Comparison of ENCODE assay signal across 15 cellular contexts in the genomic region with DNA sequence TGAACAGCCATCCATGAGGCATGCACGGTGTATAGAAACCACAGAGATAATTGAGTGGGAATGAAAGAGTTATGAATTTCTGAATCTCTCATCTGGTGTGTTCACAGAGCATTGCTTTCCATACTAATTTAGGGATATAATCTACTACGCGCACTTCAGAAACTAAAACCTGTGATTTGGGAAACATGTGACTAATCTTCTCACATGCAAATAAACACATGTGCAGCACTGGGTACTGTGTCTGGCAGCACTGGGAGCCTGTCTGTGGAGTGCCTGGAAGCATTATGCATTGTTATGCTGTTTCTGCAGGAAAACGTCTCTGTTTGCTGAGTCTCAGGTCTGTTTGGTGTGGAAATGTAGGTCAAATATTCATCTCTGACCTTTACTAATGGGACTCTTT.
DNase-seq lines count a peak whose midpoint lies in the region; ATAC-seq and TF ChIP-seq lines count a peak whose summit lies in the region.
"Had no signal": no experiment of that assay in that cellular context is flagged by ENCODE, and none has a peak within 500 bp of the region (broad histone marks: within the 10 kb centered on the region; RNA-seq: fewer than 3 reads in every experiment).

No MANE protein-coding gene starts in this region.

- H3K9ac ChIP-seq in neural cell (ENCODE audit: low read length), result no peak overlapping the region

- H2AFZ ChIP-seq in neural cell (ENCODE audit: low read depth, low read length), result no peak overlapping the region

- no peak overlapping the region for H3K27ac Mint-ChIP-seq in activated naive CD4-positive, alpha-beta T cell treated with anti-CD3 and anti-CD28 coated beads, Interleukin-2, amount 50 U/mL, for 72 hours
- H3K27ac Mint-ChIP-seq: CD8-positive, alpha-beta T cell; H9 had no signal

- no peaks in the 10 kb centered on the region for H3K36me3 ChIP-seq in neural cell (ENCODE audit: insufficient read depth, low read length)
- H3K36me3 ChIP-seq: BE2C had no signal

- no peak overlapping the region for H3K4me3 ChIP-seq in neural cell (ENCODE audit: low read length)
- H3K4me3 ChIP-seq: A549 had no signal

- H3K9me3 ChIP-seq in neural cell (ENCODE audit: low read length), result no peaks in the 10 kb centered on the region
- H3K9me3 ChIP-seq: A549, BE2C had no signal

- H3K79me2 ChIP-seq in neural cell (replicated peaks; ENCODE audit: insufficient read depth, low read length), result no peaks in the 10 kb centered on the region

- H3K9me2 ChIP-seq in neural cell (ENCODE audit: insufficient read depth, low read length), result no peaks in the 10 kb centered on the region

- H3K4me2 ChIP-seq in neural cell (ENCODE audit: low read length), result no peak overlapping the region
- H3K4me2 ChIP-seq: A549 had no signal

- H3F3A ChIP-seq in neural cell (ENCODE audit: insufficient read depth, low read length, poor library complexity, severe bottlenecking), result peaks cover 3% of the 10 kb centered on the region

- H3K36me3 Mint-ChIP-seq in activated naive CD4-positive, alpha-beta T cell treated with anti-CD3 and anti-CD28 coated beads, Interleukin-2, amount 50 U/mL, for 72 hours, result no peaks in the 10 kb centered on the region
- H3K36me3 Mint-ChIP-seq: CD8-positive, alpha-beta T cell had no signal

- peak; percentile 64 for DNase-seq in DMS79 treated with DMSO at 0.1 percent for 48 hours (lab: John Stamatoyannopoulos, UW)
- DNase-seq in NCI-H1417 (lab: John Stamatoyannopoulos, UW), result peak; percentile 10 to 66 (median 47)
- peak; percentile 26 for DNase-seq in NCI-H69 (lab: John Stamatoyannopoulos, UW)
- DNase-seq in activated naive CD4-positive, alpha-beta T cell treated with anti-CD3 and anti-CD28 coated beads, Interleukin-2, amount 50 U/mL, for 72 hours (ENCODE audit: low spot score in 2 of 2), result no peak
- DNase-seq in ecto neural progenitor cell (ENCODE audit: low spot score), result no peak
- DNase-seq: BE2C; CD8-positive, alpha-beta T cell; COR-L47; DMS153; GF-D8; GOT3; H9 had no signal

- TF ChIP-seq EP300 in neural cell (conservative IDR thresholded peaks at IDR 0.05; ENCODE audit: poor library complexity, severe bottlenecking), result no peak

- no peak for TF ChIP-seq RAD21 in neural cell (conservative IDR thresholded peaks at IDR 0.05)

- no peaks in the 10 kb centered on the region for H3K27me3 ChIP-seq in neural cell (ENCODE audit: insufficient read depth, low read depth, low read length)
- H3K27me3 ChIP-seq: BE2C had no signal

- TF ChIP-seq CTCF in neural cell (IDR thresholded peaks at IDR 0.05; ENCODE audit: poor library complexity, severe bottlenecking), result no peak

- ATAC-seq in activated naive CD4-positive, alpha-beta T cell treated with anti-CD3 and anti-CD28 coated beads, Interleukin-2, amount 50 U/mL, for 72 hours, result no peak
- ATAC-seq: A549; CD8-positive, alpha-beta T cell had no signal

- no peaks in the 10 kb centered on the region for H3K9me3 Mint-ChIP-seq in activated naive CD4-positive, alpha-beta T cell treated with anti-CD3 and anti-CD28 coated beads, Interleukin-2, amount 50 U/mL, for 72 hours
- H3K9me3 Mint-ChIP-seq: H9 had no signal

- H4K20me1 ChIP-seq in neural cell (ENCODE audit: insufficient read depth), result no peaks in the 10 kb centered on the region

- H3K27ac ChIP-seq in neural cell (ENCODE audit: low read length), result peak overlapping the region; percentile 35
- H3K27ac ChIP-seq: A549, C4-2B had no signal

TF ChIP-seq in neural cell, 6 proteins besides CTCF, POLR2A, EP300 and RAD21:
- no peak for TF ChIP-seq SMC3 (conservative IDR thresholded peaks at IDR 0.05; ENCODE audit: poor library complexity)
- TF ChIP-seq MXI1 (conservative IDR thresholded peaks at IDR 0.05; ENCODE audit: poor library complexity, severe bottlenecking), result no peak
- no peak for TF ChIP-seq EZH2 (IDR thresholded peaks at IDR 0.05; ENCODE audit: borderline replicate concordance, insufficient read depth, low read length, poor library complexity, severe bottlenecking)
- TF ChIP-seq TAF1 (IDR thresholded peaks at IDR 0.05; ENCODE audit: low read depth), result no peak
- TF ChIP-seq POLR2AphosphoS5 (IDR thresholded peaks at IDR 0.05), result no peak
- TF ChIP-seq, protein P1, sequence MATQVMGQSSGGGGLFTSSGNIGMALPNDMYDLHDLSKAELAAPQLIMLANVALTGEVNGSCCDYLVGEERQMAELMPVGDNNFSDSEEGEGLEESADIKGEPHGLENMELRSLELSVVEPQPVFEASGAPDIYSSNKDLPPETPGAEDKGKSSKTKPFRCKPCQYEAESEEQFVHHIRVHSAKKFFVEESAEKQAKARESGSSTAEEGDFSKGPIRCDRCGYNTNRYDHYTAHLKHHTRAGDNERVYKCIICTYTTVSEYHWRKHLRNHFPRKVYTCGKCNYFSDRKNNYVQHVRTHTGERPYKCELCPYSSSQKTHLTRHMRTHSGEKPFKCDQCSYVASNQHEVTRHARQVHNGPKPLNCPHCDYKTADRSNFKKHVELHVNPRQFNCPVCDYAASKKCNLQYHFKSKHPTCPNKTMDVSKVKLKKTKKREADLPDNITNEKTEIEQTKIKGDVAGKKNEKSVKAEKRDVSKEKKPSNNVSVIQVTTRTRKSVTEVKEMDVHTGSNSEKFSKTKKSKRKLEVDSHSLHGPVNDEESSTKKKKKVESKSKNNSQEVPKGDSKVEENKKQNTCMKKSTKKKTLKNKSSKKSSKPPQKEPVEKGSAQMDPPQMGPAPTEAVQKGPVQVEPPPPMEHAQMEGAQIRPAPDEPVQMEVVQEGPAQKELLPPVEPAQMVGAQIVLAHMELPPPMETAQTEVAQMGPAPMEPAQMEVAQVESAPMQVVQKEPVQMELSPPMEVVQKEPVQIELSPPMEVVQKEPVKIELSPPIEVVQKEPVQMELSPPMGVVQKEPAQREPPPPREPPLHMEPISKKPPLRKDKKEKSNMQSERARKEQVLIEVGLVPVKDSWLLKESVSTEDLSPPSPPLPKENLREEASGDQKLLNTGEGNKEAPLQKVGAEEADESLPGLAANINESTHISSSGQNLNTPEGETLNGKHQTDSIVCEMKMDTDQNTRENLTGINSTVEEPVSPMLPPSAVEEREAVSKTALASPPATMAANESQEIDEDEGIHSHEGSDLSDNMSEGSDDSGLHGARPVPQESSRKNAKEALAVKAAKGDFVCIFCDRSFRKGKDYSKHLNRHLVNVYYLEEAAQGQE (IDR thresholded peaks at IDR 0.05; ENCODE audit: borderline replicate concordance), result no peak

Comparison
In these comparisons a context has a peak if more than half of its experiments do, and no peak if none do; other contexts are left out.
1. DNase-seq: peak in DMS79 treated with DMSO at 0.1 percent for 48 hours (single experiment), NCI-H1417 (3 of 3) and NCI-H69 (single experiment); none in activated naive CD4-positive, alpha-beta T cell treated with anti-CD3 and anti-CD28 coated beads, Interleukin-2, amount 50 U/mL, for 72 hours (0 of 2) and ecto neural progenitor cell (single experiment).